In genomic region chr1:30912913-30913652, GRCh38 we compare ENCODE assay signal across 14 cellular contexts. TPM values are rescaled to one million over a fixed set of nuclear protein-coding genes. Genes with fewer than 3 reads are reported as not detected.
DNase-seq lines count a peak whose midpoint lies in the region; ATAC-seq, FAIRE-seq and TF ChIP-seq lines count a peak whose summit lies in the region.
"Had no signal": no experiment of that assay in that cellular context is flagged by ENCODE, and none has a peak within 500 bp of the region (broad histone marks: within the 10 kb centered on the region; RNA-seq: fewer than 3 reads in every experiment).

No MANE protein-coding gene starts in this region.

- H3K4me1 ChIP-seq in RWPE2 (ENCODE audit: insufficient read depth, poor library complexity, severe bottlenecking) (no peaks in the 10 kb centered on the region), left ventricle myocardium inferior (peaks cover 11% of the 10 kb centered on the region), psoas muscle (no peaks in the 10 kb centered on the region), esophagus squamous epithelium (peaks cover 5 to 29% (median 19%) of the 10 kb centered on the region in 3 donors)

- H3K27me3 ChIP-seq in RWPE2 (ENCODE audit: insufficient read depth, poor library complexity, severe bottlenecking), result no peaks in the 10 kb centered on the region
- no peaks in the 10 kb centered on the region for H3K27me3 ChIP-seq in left ventricle myocardium inferior (ENCODE audit: low read depth)
- H3K27me3 ChIP-seq in psoas muscle (ENCODE audit: insufficient read depth in 3 of 3, low read length in 2 of 3), result peaks cover 0 to 6% (median 0%) of the 10 kb centered on the region in 3 donors
- H3K27me3 ChIP-seq in esophagus squamous epithelium, result peaks cover 0 to 11% (median 0%) of the 10 kb centered on the region in 4 donors
- H3K27me3 ChIP-seq: thyroid gland had no signal

- ATAC-seq in RWPE2 (ENCODE audit: low read depth) (no peak), psoas muscle (no peak)

- no peak for TF ChIP-seq CTCF in RWPE2 (IDR thresholded peaks at IDR 0.05; ENCODE audit: poor library complexity, severe bottlenecking)
- TF ChIP-seq CTCF in left ventricle myocardium inferior (IDR thresholded peaks at IDR 0.05; ENCODE audit: borderline replicate concordance), result no peak
- TF ChIP-seq CTCF in psoas muscle (IDR thresholded peaks at IDR 0.05), result no peak
- TF ChIP-seq CTCF in esophagus squamous epithelium (IDR thresholded peaks at IDR 0.05), result no peak

- intact Hi-C loops in left ventricle myocardium inferior (cut with micrococcal nuclease), result no loop called here
- intact Hi-C loops in psoas muscle (cut with DNase I), result loop anchor here in 1 of 2 donors (5.0 kb wide), 1 partner anchor 191 kb away; the partner anchor contains the start of gene MATN1
- intact Hi-C loops in esophagus squamous epithelium (cut with DNase I), result loop anchor here (5.0 kb wide), 3 partner anchors 111 to 191 kb away; partner anchors contain the start of gene MATN1

- FAIRE-seq in H54 (lab: Jason Lieb, UNC), result no peak
- FAIRE-seq: astrocyte, GM12878 had no signal

- H3K27ac ChIP-seq in RWPE2 (ENCODE audit: poor library complexity, severe bottlenecking) (no peak overlapping the region), left ventricle myocardium inferior (replicated peaks) (no peak overlapping the region), psoas muscle (no peak overlapping the region), esophagus squamous epithelium (peak overlapping the region in 2 of 4 donors; percentile 30 to 45)
- H3K27ac ChIP-seq: epithelial cell of prostate, thyroid gland had no signal

- H3K9me3 ChIP-seq in RWPE2 (ENCODE audit: severe bottlenecking) (no peaks in the 10 kb centered on the region), left ventricle myocardium inferior (replicated peaks) (no peaks in the 10 kb centered on the region), psoas muscle (no peaks in the 10 kb centered on the region), esophagus squamous epithelium (no peaks in the 10 kb centered on the region)
- H3K9me3 ChIP-seq: thyroid gland had no signal

- no peaks in the 10 kb centered on the region for H3K36me3 ChIP-seq in RWPE2 (ENCODE audit: low read depth)
- H3K36me3 ChIP-seq in left ventricle myocardium inferior, result no peaks in the 10 kb centered on the region
- no peaks in the 10 kb centered on the region for H3K36me3 ChIP-seq in psoas muscle (ENCODE audit: insufficient read depth in 1 of 2, low read depth in 1 of 2)
- H3K36me3 ChIP-seq in esophagus squamous epithelium, result no peaks in the 10 kb centered on the region
- H3K36me3 ChIP-seq: thyroid gland had no signal

- 83 to 92% (median 86%) methylated on average over 10 of the region's 10 CpGs for WGBS in psoas muscle, 3 donors
- WGBS in esophagus squamous epithelium, 2 donors, result 72 to 74% methylated on average over 4 to 7 of the region's 10 CpGs

- DNase-seq in ELF-1 (ENCODE audit: low read depth, low spot score) (peak; percentile 56), RWPE2 (ENCODE audit: low spot score) (peak; percentile 56), left ventricle myocardium inferior (peak; percentile 54), psoas muscle (peak; percentile 51 to 67), DMS79 (lab: John Stamatoyannopoulos, UW) (no peak), H54 (ENCODE audit: insufficient read length, low spot score) (no peak), esophagus squamous epithelium (lab: John Stamatoyannopoulos, UW) (no peak)
- DNase-seq in stimulated activated naive CD4-positive, alpha-beta T cell (lab: John Stamatoyannopoulos, UW), result no peak
- DNase-seq: NCI-H1092 treated with DMSO at 0.1 percent for 48 hours, T-helper 2 cell had no signal

- no peak overlapping the region for H3K4me3 ChIP-seq in RWPE2 (ENCODE audit: severe bottlenecking)
- no peak overlapping the region for H3K4me3 ChIP-seq in left ventricle myocardium inferior
- H3K4me3 ChIP-seq in psoas muscle, result no peak overlapping the region
- no peak overlapping the region for H3K4me3 ChIP-seq in esophagus squamous epithelium
- H3K4me3 ChIP-seq: GM12878, thyroid gland had no signal

- TF ChIP-seq POLR2A in H54 (IDR thresholded peaks at IDR 0.05; ENCODE audit: low read depth, low read length) (no peak), esophagus squamous epithelium (IDR thresholded peaks at IDR 0.05) (no peak)

RNA-seq across cellular contexts. Expression of gene SDC3, which starts 4.5 kb away (rescaled TPM):
- total RNA-seq in left ventricle myocardium inferior (25.3 TPM), psoas muscle (10 to 100 TPM in 2 of 4 donors, 1 to 10 TPM in 2; 6.8 to 11.6 (median 10.1) TPM), esophagus squamous epithelium (10 to 100 TPM in 1 of 4 donors, 1 to 10 TPM in 3; 2.9 to 11.6 (median 5.1) TPM)
- 1 to 10 TPM; 3.3 to 4.8 (median 4.5) TPM for polyA plus RNA-seq in psoas muscle

Comparison
In these comparisons a context has a peak if more than half of its experiments do, and no peak if none do; other contexts are left out.
1. DNase-seq: peak in ELF-1 (single experiment), RWPE2 (single experiment), left ventricle myocardium inferior (single experiment) and psoas muscle (2 of 2); none in DMS79 (single experiment), H54 (single experiment), esophagus squamous epithelium (single experiment) and stimulated activated naive CD4-positive, alpha-beta T cell (0 of 6).